ENCODE assay signal across 10 cellular contexts in the genomic region with DNA sequence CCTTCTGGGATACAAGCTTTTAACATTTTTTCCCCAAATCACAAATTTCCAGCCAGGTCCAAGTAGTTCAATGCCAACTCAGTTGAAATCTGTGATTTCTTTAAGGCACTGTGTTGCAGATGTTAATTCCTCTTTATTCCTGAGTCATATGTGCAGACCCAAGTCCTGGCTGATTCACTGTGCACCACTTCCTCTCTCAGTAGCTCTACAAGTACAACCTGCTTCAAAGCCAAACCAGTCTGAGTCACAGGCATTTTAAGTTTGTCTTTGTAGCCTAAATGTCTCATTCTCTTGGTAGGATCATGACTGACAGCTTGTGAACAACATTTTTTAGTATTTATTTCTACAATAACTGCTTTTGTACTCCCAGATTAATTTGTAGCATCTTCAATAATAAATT.
DNase-seq lines count a peak whose midpoint lies in the region; ATAC-seq and TF ChIP-seq lines count a peak whose summit lies in the region.
"Had no signal": no experiment of that assay in that cellular context is flagged by ENCODE, and none has a peak within 500 bp of the region (broad histone marks: within the 10 kb centered on the region; RNA-seq: fewer than 3 reads in every experiment).

No MANE protein-coding gene starts in this region.

- peaks cover 14% of the 10 kb centered on the region for H3K4me1 Mint-ChIP-seq in activated CD8-positive, alpha-beta memory T cell treated with anti-CD3 and anti-CD28 coated beads, Interleukin-2, amount 10 ng/mL, durations not matched to agents 7 days and 5 days
- peaks cover 22% of the 10 kb centered on the region for H3K4me1 Mint-ChIP-seq in stimulated activated naive CD8-positive, alpha-beta T cell treated with anti-CD3 and anti-CD28 coated beads, Interleukin-15, amount 100 ng/mL, for 72 hours
- H3K4me1 Mint-ChIP-seq in GM23338 = peaks cover 9% of the 10 kb centered on the region; the same call in 2 of the 3 replicates

- H3K4me1 ChIP-seq in right atrium auricular region = no peaks in the 10 kb centered on the region
- peaks cover 4% of the 10 kb centered on the region; the same call in 1 of the 2 replicates for H3K4me1 ChIP-seq in GM23338 (ENCODE audit: insufficient read depth)
- H3K4me1 ChIP-seq: BLaER1, tibial artery had no signal

- peak; percentile 43 for DNase-seq in activated CD8-positive, alpha-beta memory T cell treated with anti-CD3 and anti-CD28 coated beads, Interleukin-2, amount 10 ng/mL, durations not matched to agents 7 days and 5 days
- DNase-seq in activated CD8-positive, alpha-beta memory T cell treated with anti-CD3 and anti-CD28 coated beads, Interleukin-2, amount 50 U/mL, for 48 hours = no peak
- peak; percentile 1 to 6 for DNase-seq in activated CD4-positive, alpha-beta T cell treated with anti-CD3 and anti-CD28 coated beads, Interleukin-2, amount 50 U/mL, for 4 hours
- DNase-seq in foreskin melanocyte = peak; percentile 69
- peak; percentile 18 to 41 for DNase-seq in stimulated activated naive CD8-positive, alpha-beta T cell treated with anti-CD3 and anti-CD28 coated beads, Interleukin-15, amount 100 ng/mL, for 72 hours
- no peak for DNase-seq in right atrium auricular region (ENCODE audit: low spot score)
- DNase-seq in GM23338 (ENCODE audit: low spot score) = no peak

- H3F3A ChIP-seq in GM23338 (replicated peaks; ENCODE audit: low read depth) = no peaks in the 10 kb centered on the region

- no peaks in the 10 kb centered on the region for H3K9me3 ChIP-seq in right atrium auricular region
- H3K9me3 ChIP-seq: BLaER1, tibial artery had no signal

- CTCF ChIA-PET in activated CD8-positive, alpha-beta memory T cell treated with anti-CD3 and anti-CD28 coated beads, Interleukin-2, amount 10 ng/mL, durations not matched to agents 7 days and 5 days (lab: Charles Lee) = no interaction called here

- H3K79me2 ChIP-seq in GM23338 (replicated peaks; ENCODE audit: insufficient read depth) = no peaks in the 10 kb centered on the region

- H4K20me1 ChIP-seq in GM23338 (replicated peaks; ENCODE audit: insufficient read depth) = no peaks in the 10 kb centered on the region
- H4K20me1 ChIP-seq: BLaER1 had no signal

- H3K9me3 Mint-ChIP-seq in activated CD8-positive, alpha-beta memory T cell treated with anti-CD3 and anti-CD28 coated beads, Interleukin-2, amount 10 ng/mL, durations not matched to agents 7 days and 5 days (ENCODE audit: low read depth) = no peaks in the 10 kb centered on the region
- no peaks in the 10 kb centered on the region for H3K9me3 Mint-ChIP-seq in stimulated activated naive CD8-positive, alpha-beta T cell treated with anti-CD3 and anti-CD28 coated beads, Interleukin-15, amount 100 ng/mL, for 72 hours
- H3K9me3 Mint-ChIP-seq in GM23338 = no peaks in the 10 kb centered on the region; the same call in 1 of the 3 replicates

- H3K9me2 ChIP-seq in GM23338 (ENCODE audit: insufficient read depth) = peaks cover 3% of the 10 kb centered on the region; the same call in 1 of the 2 replicates

- peak; percentile 80 for ATAC-seq in activated CD8-positive, alpha-beta memory T cell treated with anti-CD3 and anti-CD28 coated beads, Interleukin-2, amount 10 ng/mL, durations not matched to agents 7 days and 5 days
- peak; percentile 100 for ATAC-seq in stimulated activated naive CD8-positive, alpha-beta T cell treated with anti-CD3 and anti-CD28 coated beads, Interleukin-15, amount 100 ng/mL, for 72 hours
- no peak for ATAC-seq in GM21529 (IDR thresholded peaks at IDR 0.05; ENCODE audit: unreplicated experiment)
- no peak for ATAC-seq in GM23338

- no peak overlapping the region for H3K27ac Mint-ChIP-seq in activated CD8-positive, alpha-beta memory T cell treated with anti-CD3 and anti-CD28 coated beads, Interleukin-2, amount 10 ng/mL, durations not matched to agents 7 days and 5 days
- H3K27ac Mint-ChIP-seq in stimulated activated naive CD8-positive, alpha-beta T cell treated with anti-CD3 and anti-CD28 coated beads, Interleukin-15, amount 100 ng/mL, for 72 hours = no peak overlapping the region
- H3K27ac Mint-ChIP-seq in GM23338 = no peak overlapping the region

- TF ChIP-seq CTCF in right atrium auricular region (IDR thresholded peaks at IDR 0.05) (no peak), GM23338 (conservative IDR thresholded peaks at IDR 0.05; ENCODE audit: low read depth in 2 of 2) (no peak)

- H3K36me3 Mint-ChIP-seq in activated CD8-positive, alpha-beta memory T cell treated with anti-CD3 and anti-CD28 coated beads, Interleukin-2, amount 10 ng/mL, durations not matched to agents 7 days and 5 days = no peaks in the 10 kb centered on the region
- H3K36me3 Mint-ChIP-seq in GM23338 (ENCODE audit: low read depth) = no peaks in the 10 kb centered on the region; the same call in 2 of the 3 replicates

- H3K4me2 ChIP-seq in GM23338 = no peak overlapping the region
- H3K4me2 ChIP-seq: BLaER1 had no signal

- no peak overlapping the region for H2AFZ ChIP-seq in GM23338

- no peaks in the 10 kb centered on the region for H3K27me3 Mint-ChIP-seq in activated CD8-positive, alpha-beta memory T cell treated with anti-CD3 and anti-CD28 coated beads, Interleukin-2, amount 10 ng/mL, durations not matched to agents 7 days and 5 days
- no peaks in the 10 kb centered on the region for H3K27me3 Mint-ChIP-seq in stimulated activated naive CD8-positive, alpha-beta T cell treated with anti-CD3 and anti-CD28 coated beads, Interleukin-15, amount 100 ng/mL, for 72 hours
- no peaks in the 10 kb centered on the region for H3K27me3 Mint-ChIP-seq in GM23338 (ENCODE audit: insufficient read depth, low read depth, poor library complexity)

- no peaks in the 10 kb centered on the region for H3K36me3 ChIP-seq in right atrium auricular region
- no peaks in the 10 kb centered on the region for H3K36me3 ChIP-seq in GM23338 (ENCODE audit: insufficient read depth)
- H3K36me3 ChIP-seq: BLaER1, tibial artery had no signal

- H3K27ac ChIP-seq in right atrium auricular region (no peak overlapping the region), GM23338 (ENCODE audit: low read depth) (no peak overlapping the region)
- H3K27ac ChIP-seq: BLaER1, tibial artery had no signal

- H3K4me3 Mint-ChIP-seq in activated CD8-positive, alpha-beta memory T cell treated with anti-CD3 and anti-CD28 coated beads, Interleukin-2, amount 10 ng/mL, durations not matched to agents 7 days and 5 days = no peak overlapping the region
- H3K4me3 Mint-ChIP-seq in stimulated activated naive CD8-positive, alpha-beta T cell treated with anti-CD3 and anti-CD28 coated beads, Interleukin-15, amount 100 ng/mL, for 72 hours = no peak overlapping the region
- H3K4me3 Mint-ChIP-seq in GM23338 = no peak overlapping the region

- no peak overlapping the region for H3K4me3 ChIP-seq in right atrium auricular region
- H3K4me3 ChIP-seq in GM23338 = no peak overlapping the region
- H3K4me3 ChIP-seq: BLaER1, tibial artery had no signal

- H3K27me3 ChIP-seq in right atrium auricular region (no peaks in the 10 kb centered on the region), GM23338 (ENCODE audit: insufficient read depth) (no peaks in the 10 kb centered on the region)
- H3K27me3 ChIP-seq: tibial artery had no signal

TF ChIP-seq in GM23338, 12 proteins besides CTCF, POLR2A, EP300 and RAD21:
- TF ChIP-seq POLR2AphosphoS5 (IDR thresholded peaks at IDR 0.05; ENCODE audit: low read depth) = no peak
- TF ChIP-seq EZH2phosphoT487 (IDR thresholded peaks at IDR 0.05; ENCODE audit: unreplicated experiment) = no peak
- no peak for TF ChIP-seq ZNF331 (CRISPR knock-in tag; IDR thresholded peaks at IDR 0.05; ENCODE audit: low read depth)
- TF ChIP-seq EZH2 (IDR thresholded peaks at IDR 0.05; ENCODE audit: low read depth, unreplicated experiment) = no peak

Comparison
In these comparisons a context has a peak if more than half of its experiments do, and no peak if none do; other contexts are left out.
1. DNase-seq: peak in activated CD8-positive, alpha-beta memory T cell treated with anti-CD3 and anti-CD28 coated beads, Interleukin-2, amount 10 ng/mL, durations not matched to agents 7 days and 5 days (single experiment), activated CD4-positive, alpha-beta T cell treated with anti-CD3 and anti-CD28 coated beads, Interleukin-2, amount 50 U/mL, for 4 hours (2 of 2), foreskin melanocyte (single experiment) and stimulated activated naive CD8-positive, alpha-beta T cell treated with anti-CD3 and anti-CD28 coated beads, Interleukin-15, amount 100 ng/mL, for 72 hours (2 of 2); none in activated CD8-positive, alpha-beta memory T cell treated with anti-CD3 and anti-CD28 coated beads, Interleukin-2, amount 50 U/mL, for 48 hours (single experiment), right atrium auricular region (single experiment) and GM23338 (single experiment).
2. ATAC-seq: peak in activated CD8-positive, alpha-beta memory T cell treated with anti-CD3 and anti-CD28 coated beads, Interleukin-2, amount 10 ng/mL, durations not matched to agents 7 days and 5 days (single experiment) and stimulated activated naive CD8-positive, alpha-beta T cell treated with anti-CD3 and anti-CD28 coated beads, Interleukin-15, amount 100 ng/mL, for 72 hours (single experiment); none in GM21529 (single experiment) and GM23338 (single experiment).